ENCODE assay signal across 1 cellular context in genomic region chr13:62321895-62322294, GRCh38.
TF ChIP-seq lines count a peak whose summit lies in the region.

No MANE protein-coding gene starts in this region.

TF ChIP-seq in IMR-90, 13 proteins besides CTCF, POLR2A, EP300 and RAD21:
- TF ChIP-seq RCOR1 (IDR thresholded peaks at IDR 0.05; ENCODE audit: insufficient replicate concordance, low read length) (no peak), RFX5 (IDR thresholded peaks at IDR 0.05; ENCODE audit: low read depth, low read length) (no peak), MXI1 (IDR thresholded peaks at IDR 0.05; ENCODE audit: borderline replicate concordance, low read depth, low read length) (no peak), MAZ (IDR thresholded peaks at IDR 0.05; ENCODE audit: borderline replicate concordance, low read depth, low read length) (no peak)
